25 cellular contexts compared by ENCODE assay signal in the genomic region with DNA sequence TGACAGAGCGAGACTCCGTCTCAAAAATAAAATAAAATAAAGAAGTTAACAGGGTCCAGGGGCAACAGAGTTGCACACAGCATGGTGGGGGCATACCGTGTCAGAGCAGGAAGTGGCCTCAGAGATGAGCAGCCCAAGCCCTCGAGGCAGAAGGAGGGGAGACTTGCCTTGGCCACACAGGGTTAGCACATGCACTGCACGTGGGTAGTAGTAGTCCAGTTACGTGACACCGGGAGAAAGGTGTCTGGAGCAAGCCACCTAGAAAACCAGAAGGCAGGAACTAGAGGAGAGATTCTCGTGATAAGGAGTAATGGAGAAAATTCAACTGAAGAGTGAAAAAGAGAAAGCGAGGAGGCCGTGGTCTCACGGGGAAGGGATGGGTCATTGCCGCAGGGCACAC. TPM values are rescaled to one million over a fixed set of nuclear protein-coding genes. Genes with fewer than 3 reads are reported as not detected.
"Had no signal": no experiment of that assay in that cellular context is flagged by ENCODE, and none has a peak within 500 bp of the region (broad histone marks: within the 10 kb centered on the region; RNA-seq: fewer than 3 reads in every experiment).

No MANE protein-coding gene starts in this region.

- H3K4me1 ChIP-seq: ascending aorta had no signal

- H3K9me3 Mint-ChIP-seq: activated naive CD4-positive, alpha-beta T cell treated with anti-CD3 and anti-CD28 coated beads, Interleukin-2, amount 10 ng/mL, durations not matched to agents 7 days and 5 days; activated naive CD8-positive, alpha-beta T cell treated with anti-CD3 and anti-CD28 coated beads, Interleukin-2, amount 10 ng/mL, durations not matched to agents 7 days and 5 days; brain; effector memory CD8-positive, alpha-beta T cell; immature natural killer cell; mesothelial cell of epicardium; naive thymus-derived CD4-positive, alpha-beta T cell; neural crest cell had no signal

- DNase-seq: activated CD4-positive, alpha-beta T cell treated with anti-CD3 and anti-CD28 coated beads for 4 hours; activated CD4-positive, alpha-beta T cell treated with anti-CD3 and anti-CD28 coated beads, Interleukin-2, amount 50 U/mL, for 4 hours; activated gamma-delta T cell; activated naive CD4-positive, alpha-beta T cell treated with anti-CD3 and anti-CD28 coated beads, Interleukin-2, amount 10 ng/mL, durations not matched to agents 7 days and 5 days; activated naive CD8-positive, alpha-beta T cell treated with anti-CD3 and anti-CD28 coated beads, Interleukin-2, amount 10 ng/mL, durations not matched to agents 7 days and 5 days; activated T-cell treated with anti-CD3 and anti-CD28 coated beads for 4 hours; cortex of kidney; effector memory CD8-positive, alpha-beta T cell; erythroblast; hypothalamus; immature natural killer cell; kidney; naive thymus-derived CD4-positive, alpha-beta T cell; psoas muscle; stimulated activated CD4-positive, alpha-beta T cell treated with anti-CD3 and anti-CD28 coated beads, Interleukin-2, amount 100 ng/mL, for 48 hours; stimulated activated naive CD4-positive, alpha-beta T cell treated with Interleukin-2 at 50 U/mL for 16 hours had no signal

- H3K9me3 ChIP-seq: ascending aorta, gastroesophageal sphincter, pancreas, psoas muscle, tibial nerve had no signal

- ATAC-seq: effector memory CD8-positive, alpha-beta T cell; gastroesophageal sphincter; naive thymus-derived CD4-positive, alpha-beta T cell; pancreas; psoas muscle had no signal

- H3K36me3 Mint-ChIP-seq: activated naive CD4-positive, alpha-beta T cell treated with anti-CD3 and anti-CD28 coated beads, Interleukin-2, amount 10 ng/mL, durations not matched to agents 7 days and 5 days; activated naive CD8-positive, alpha-beta T cell treated with anti-CD3 and anti-CD28 coated beads, Interleukin-2, amount 10 ng/mL, durations not matched to agents 7 days and 5 days; brain; immature natural killer cell; mesothelial cell of epicardium; naive thymus-derived CD4-positive, alpha-beta T cell had no signal

- H3K4me3 ChIP-seq: ascending aorta, cardiac muscle cell, gastroesophageal sphincter, pancreas, psoas muscle, tibial nerve had no signal

- H3K4me3 Mint-ChIP-seq: activated naive CD4-positive, alpha-beta T cell treated with anti-CD3 and anti-CD28 coated beads, Interleukin-2, amount 10 ng/mL, durations not matched to agents 7 days and 5 days; activated naive CD8-positive, alpha-beta T cell treated with anti-CD3 and anti-CD28 coated beads, Interleukin-2, amount 10 ng/mL, durations not matched to agents 7 days and 5 days; brain; effector memory CD8-positive, alpha-beta T cell; immature natural killer cell; mesothelial cell of epicardium; naive thymus-derived CD4-positive, alpha-beta T cell; neural crest cell had no signal

- H3K36me3 ChIP-seq: ascending aorta, cardiac muscle cell, gastroesophageal sphincter, pancreas, tibial nerve had no signal

- H3K27ac ChIP-seq: ascending aorta, cardiac muscle cell, gastroesophageal sphincter, pancreas, psoas muscle, tibial nerve had no signal

- H3K27me3 ChIP-seq: ascending aorta, cardiac muscle cell, gastroesophageal sphincter, pancreas, tibial nerve had no signal

RNA-seq across cellular contexts. Expression of a gene that starts 9.8 kb away (rescaled TPM):
- total RNA-seq: activated naive CD8-positive, alpha-beta T cell treated with anti-CD3 and anti-CD28 coated beads, Interleukin-2, amount 10 ng/mL, durations not matched to agents 7 days and 5 days; naive thymus-derived CD4-positive, alpha-beta T cell; T-helper 1 cell treated with Interleukin-12 subunit alpha and Interleukin-12 subunit beta and Interleukin-4 antibody, amounts not matched to agents 30 ng/mL and 1 ng/mL, for 36 hours had no signal
- polyA plus RNA-seq: immature natural killer cell; naive thymus-derived CD4-positive, alpha-beta T cell had no signal
